In genomic region chr19:11924886-11925583, GRCh38 we compare ENCODE assay signal across 8 cellular contexts. TPM values are rescaled to one million over a fixed set of nuclear protein-coding genes. Genes with fewer than 3 reads are reported as not detected.
A peak's percentile ranks its signal among the peaks of the same experiment; 100 is the strongest.
DNase-seq lines count a peak whose midpoint lies in the region; ATAC-seq and TF ChIP-seq lines count a peak whose summit lies in the region.

Gene ZNF700, plus strand, starts transcription at chr19:11925107. Its CDS starts 104 bp downstream, at chr19:11925211.

- H3K27ac ChIP-seq in hepatocyte (peak within 1 kb of the TSS; percentile 100), aorta (ENCODE audit: low read depth in 1 of 2, low read length in 2 of 2) (peak within 1 kb of the TSS in 1 of 2 donors; percentile 49)

- H3K9me3 ChIP-seq in hepatocyte (ENCODE audit: low read depth) (peaks cover 7% of the 10 kb centered on the region), aorta (ENCODE audit: control insufficient read depth, low read length) (no peaks in the 10 kb centered on the region)

- H3K9me2 ChIP-seq in hepatocyte (replicated peaks; ENCODE audit: insufficient read depth), result no peaks in the 10 kb centered on the region

- DNase-seq in NCI-H2081 (lab: John Stamatoyannopoulos, UW), result peak; percentile 90 to 94
- DNase-seq in T1000 (lab: John Stamatoyannopoulos, UW), result peak; percentile 72
- DNase-seq in astrocyte of the hippocampus (ENCODE audit: low read depth, low spot score), result peak; percentile 97
- DNase-seq in hepatocyte (ENCODE audit: low spot score), result peak; percentile 97
- DNase-seq in renal cortical epithelial cell (ENCODE audit: low read depth), result peak; percentile 83
- peak; percentile 95 to 97 for DNase-seq in aorta

- H3K4me2 ChIP-seq in hepatocyte, result peak within 1 kb of the TSS; percentile 93

- peaks cover 40% of the 10 kb centered on the region for H3K79me2 ChIP-seq in hepatocyte

- peak within 1 kb of the TSS; percentile 88 for H2AFZ ChIP-seq in hepatocyte

- no peaks in the 10 kb centered on the region for H4K20me1 ChIP-seq in hepatocyte (ENCODE audit: insufficient read depth, poor library complexity, severe bottlenecking)

- no peaks in the 10 kb centered on the region for H3K36me3 ChIP-seq in hepatocyte (replicated peaks; ENCODE audit: insufficient read depth, low read depth)
- no peaks in the 10 kb centered on the region for H3K36me3 ChIP-seq in aorta (ENCODE audit: control insufficient read depth in 1 of 2, insufficient read depth in 2 of 2, low read length in 1 of 2)

- intact Hi-C loops in aorta (cut with DNase I), result loop anchor here (2.0 to 10.0 kb wide), 4 partner anchors 38 to 220 kb away; partner anchors contain the start of genes ZNF20 (in 1 of the 2), ZNF491 (in 1 of the 2) and ZNF69 (in 1 of the 2)

- TF ChIP-seq CTCF in hepatocyte (IDR thresholded peaks at IDR 0.05; ENCODE audit: poor library complexity), result no peak

- H3K27me3 ChIP-seq in hepatocyte, result no peaks in the 10 kb centered on the region
- no peaks in the 10 kb centered on the region for H3K27me3 ChIP-seq in aorta (ENCODE audit: control insufficient read depth in 1 of 2, insufficient read depth in 2 of 2, low read length in 1 of 2)

- peaks cover 13% of the 10 kb centered on the region for H3K4me1 ChIP-seq in hepatocyte (ENCODE audit: insufficient read depth)
- H3K4me1 ChIP-seq in aorta (ENCODE audit: control insufficient read depth in 1 of 2, insufficient read depth in 2 of 2, low read length in 2 of 2), result peaks cover 0 to 2% of the 10 kb centered on the region in 2 donors

- peak within 1 kb of the TSS; percentile 95 for H3K4me3 ChIP-seq in hepatocyte
- H3K4me3 ChIP-seq in aorta (ENCODE audit: low read length in 2 of 2), result peak within 1 kb of the TSS; percentile 42 to 79

- WGBS in hepatocyte (ENCODE audit: low lambda C conversion rate, missing lambda C conversion rate), result under 1% methylated on average over 45 of the region's 50 CpGs
- WGBS in aorta, 2 donors, result 0% methylated on average over 42 to 50 of the region's 50 CpGs

- ATAC-seq in GM18517 (IDR thresholded peaks at IDR 0.05; ENCODE audit: unreplicated experiment) (peak; percentile 79), HG03039 (IDR thresholded peaks at IDR 0.05; ENCODE audit: unreplicated experiment) (peak; percentile 88), aorta (ENCODE audit: low FRiP score) (peak; percentile 98)

RNA-seq across cellular contexts. Expression of gene ZNF700, which starts in this region (rescaled TPM):
- 7.5 and 11.7 TPM in 2 replicates for total RNA-seq in hepatocyte
- polyA plus RNA-seq in hepatocyte, result 3.6 and 5.6 TPM in 2 replicates
- total RNA-seq in renal cortical epithelial cell, result 10.1 and 23.2 TPM in 2 replicates
- 10 to 100 TPM; 11.6 to 19.2 TPM for total RNA-seq in aorta
- polyA plus RNA-seq in aorta, result 10 to 100 TPM in 1 of 2 donors, 1 to 10 TPM in 1; 3.8 to 13.8 TPM
